ENCODE assay signal across 1 cellular context in genomic region chr15:65038838-65039237, GRCh38.
TF ChIP-seq lines count a peak whose summit lies in the region.

No MANE protein-coding gene starts in this region.

TF ChIP-seq in K562, 482 proteins besides CTCF, POLR2A, EP300 and RAD21:
- TF ChIP-seq BACH1 (tag; IDR thresholded peaks at IDR 0.05) (no peak), ZNF354B (CRISPR knock-in tag; IDR thresholded peaks at IDR 0.05) (no peak), ZBTB9 (CRISPR knock-in tag; IDR thresholded peaks at IDR 0.05) (no peak), ZBTB33 (CRISPR knock-in tag; IDR thresholded peaks at IDR 0.05) (no peak), RFX7 (CRISPR knock-in tag; IDR thresholded peaks at IDR 0.05) (no peak), ZNF584 (CRISPR knock-in tag; IDR thresholded peaks at IDR 0.05; ENCODE audit: low read depth) (no peak), ZNF274 (IDR thresholded peaks at IDR 0.05; ENCODE audit: borderline replicate concordance, low read depth, low read length) (no peak), KDM5B (IDR thresholded peaks at IDR 0.05; ENCODE audit: insufficient replicate concordance, low read depth, low read length) (no peak), CCAR2 (IDR thresholded peaks at IDR 0.05; ENCODE audit: low read depth, low read length) (no peak), ZEB2 (IDR thresholded peaks at IDR 0.05) (no peak), ID3 (CRISPR knock-in tag; IDR thresholded peaks at IDR 0.05) (no peak), ID3 (tag; IDR thresholded peaks at IDR 0.05) (no peak), FIP1L1 (IDR thresholded peaks at IDR 0.05; ENCODE audit: low read depth, low read length, poor library complexity, severe bottlenecking) (no peak)
TF ChIP-seq in K562: peak in this region for 0.
